ENCODE assay signal across 8 cellular contexts in the genomic region with DNA sequence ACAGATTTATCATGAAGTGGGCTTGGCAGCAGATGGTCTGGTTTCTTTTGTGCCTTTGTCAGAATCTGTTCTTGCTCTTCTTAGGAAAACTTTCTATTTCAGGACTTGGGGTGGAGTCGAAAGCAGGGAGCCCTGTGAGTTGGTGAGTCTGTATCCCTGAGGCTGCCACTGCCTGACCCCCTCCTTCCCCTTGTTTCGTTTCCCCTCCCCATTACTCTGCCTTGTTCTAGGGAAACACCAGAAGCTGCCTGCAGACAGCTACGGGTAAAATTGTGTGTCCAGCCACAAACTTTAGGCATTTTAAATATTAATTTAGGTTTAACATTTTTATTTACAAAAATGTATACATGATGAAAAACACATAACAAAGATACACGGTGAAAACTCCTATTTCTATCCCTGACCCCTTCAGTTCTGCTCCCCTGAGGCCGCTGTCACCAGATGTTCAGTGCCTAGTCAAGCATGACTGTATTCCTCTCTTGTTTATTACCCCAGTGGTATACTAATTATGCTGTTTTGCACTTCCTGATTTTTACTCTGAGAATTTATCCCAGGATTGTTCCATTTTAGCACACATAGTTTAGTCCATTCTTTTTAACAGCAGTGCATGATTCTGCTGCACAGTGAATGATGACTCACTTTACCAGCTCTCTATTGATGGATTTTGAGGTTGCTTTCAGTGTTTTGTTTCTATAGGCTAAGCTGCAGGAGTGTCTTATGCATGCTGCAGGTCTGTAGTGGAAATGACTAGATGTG. TPM values are rescaled to one million over a fixed set of nuclear protein-coding genes. Genes with fewer than 3 reads are reported as not detected.
A peak's percentile ranks its signal among the peaks of the same experiment; 100 is the strongest.
DNase-seq lines count a peak whose midpoint lies in the region; ATAC-seq, FAIRE-seq and TF ChIP-seq lines count a peak whose summit lies in the region.

No MANE protein-coding gene starts in this region.

- intact Hi-C loops in PC-9 (cut with micrococcal nuclease; ENCODE audit: unreplicated experiment): loop anchor here (10.0 kb wide), 1 partner anchor 258 kb away; the partner anchor contains the start of gene ANXA11
- intact Hi-C loops in endothelial cell of umbilical vein (cut with micrococcal nuclease): loop anchor here (1.0 kb wide), 1 partner anchor 9 kb away; the partner anchor contains the start of gene TSPAN14
- intact Hi-C loops in sciatic nerve (cut with DNase I): loop anchor here (5.0 kb wide), 1 partner anchor 34 kb away; no protein-coding TSS in a partner anchor

- no peaks in the 10 kb centered on the region for H3K9me2 ChIP-seq in PC-9 (ENCODE audit: insufficient read depth)

- peak; percentile 87 for FAIRE-seq in endothelial cell of umbilical vein (lab: Jason Lieb, UNC)

- H4K20me1 ChIP-seq in PC-9 (ENCODE audit: insufficient read depth) (peaks cover 48% of the 10 kb centered on the region), endothelial cell of umbilical vein (replicated peaks; ENCODE audit: control insufficient read depth, extremely low read depth, insufficient read depth, low read length) (peaks cover 6% of the 10 kb centered on the region)

- H3K27me3 ChIP-seq in PC-9 (ENCODE audit: insufficient read depth, low read depth) (no peaks in the 10 kb centered on the region), endothelial cell of umbilical vein (ENCODE audit: control insufficient read depth in 2 of 2, insufficient read depth in 2 of 2, low read length in 2 of 2) (no peaks in the 10 kb centered on the region)

- no peak overlapping the region for H3K4me3 ChIP-seq in PC-9
- H3K4me3 ChIP-seq in endothelial cell of umbilical vein (replicated peaks in 1 of 3; ENCODE audit: insufficient read depth in 1 of 3, low read depth in 1 of 3, low read length in 3 of 3): no peak overlapping the region

- dilution Hi-C loops in endothelial cell of umbilical vein (cut with MboI; ENCODE audit: extremely low pct_ligation_motif_present, low sequenced_read_pairs): no loop called here

- no peaks in the 10 kb centered on the region for H3K9me1 ChIP-seq in endothelial cell of umbilical vein (replicated peaks; ENCODE audit: control insufficient read depth, extremely low read depth, insufficient read depth, low read length)

- POLR2A ChIA-PET in PC-9 (lab: Charles Lee; ENCODE audit: unreplicated experiment): interaction anchor here (0.9 to 1.2 kb wide), 2 partner anchors 8 to 43 kb away, joined by 3 read pairs; no protein-coding TSS in a partner anchor
- POLR2A ChIA-PET in endothelial cell of umbilical vein (lab: Charles Lee): interaction anchor here (0.6 to 1.6 kb wide), 3 partner anchors 10 to 37 kb away, joined by 3 to 5 read pairs (median 3); no protein-coding TSS in a partner anchor

- DNase-seq in EL: peak; percentile 70
- no peak for DNase-seq in PC-9
- DNase-seq in endothelial cell of umbilical vein (ENCODE audit: low read depth, low spot score): peak; percentile 68
- peak; percentile 38 for DNase-seq in sciatic nerve (ENCODE audit: low spot score)
- no peak for DNase-seq in NK-92 treated with Interleukin-12 subunit alpha and Interleukin-12 subunit beta, amount 100 ng/mL, for 24 hours (lab: John Stamatoyannopoulos, UW)
- no peak for DNase-seq in stimulated activated CD4-positive, alpha-beta T cell treated with anti-CD3 and anti-CD28 coated beads, Interleukin-4, amount 100 ng/mL, for 4 hours
- no peak for DNase-seq in GM19240 (ENCODE audit: insufficient read length, low spot score)

- TF ChIP-seq CTCF in PC-9 (conservative IDR thresholded peaks at IDR 0.05): no peak
- TF ChIP-seq CTCF in endothelial cell of umbilical vein (IDR thresholded peaks at IDR 0.05; ENCODE audit: extremely low read depth in 1 of 2, insufficient read depth in 1 of 2, low read depth in 1 of 2, low read length in 2 of 2): no peak

- no peak overlapping the region for H2AFZ ChIP-seq in PC-9
- no peak overlapping the region for H2AFZ ChIP-seq in endothelial cell of umbilical vein (ENCODE audit: low read depth, low read length)

- ATAC-seq in GM21619 (IDR thresholded peaks at IDR 0.05; ENCODE audit: unreplicated experiment): peak; percentile 19
- no peak for ATAC-seq in sciatic nerve

- H3F3A ChIP-seq in PC-9 (ENCODE audit: insufficient read depth, low read depth): peaks cover 59% of the 10 kb centered on the region

- TF ChIP-seq POLR2A in endothelial cell of umbilical vein (IDR thresholded peaks at IDR 0.05; ENCODE audit: low read depth, low read length): no peak

- peak overlapping the region; percentile 40 for H3K9ac ChIP-seq in endothelial cell of umbilical vein (replicated peaks; ENCODE audit: extremely low read depth, insufficient read depth, low read length)

- H3K4me2 ChIP-seq in PC-9: peak overlapping the region; percentile 95
- H3K4me2 ChIP-seq in endothelial cell of umbilical vein (ENCODE audit: insufficient read depth, low read length): peak overlapping the region; percentile 71

- peaks cover 98% of the 10 kb centered on the region for H3K4me1 ChIP-seq in PC-9 (replicated peaks; ENCODE audit: insufficient read depth)
- H3K4me1 ChIP-seq in endothelial cell of umbilical vein (ENCODE audit: control insufficient read depth, extremely low read depth, insufficient read depth, low read length): peaks cover 97% of the 10 kb centered on the region

- peak overlapping the region; percentile 31; the same call in 1 of the 2 replicates for H3K27ac ChIP-seq in PC-9
- peak overlapping the region; percentile 79 for H3K27ac ChIP-seq in endothelial cell of umbilical vein (ENCODE audit: insufficient read depth, low read depth, low read length)

- CTCF ChIA-PET in PC-9 (lab: Charles Lee) (interaction anchor here (0.6 to 1.4 kb wide), 4 partner anchors 33 to 42 kb away, joined by 3 to 4 read pairs (median 4); no protein-coding TSS in a partner anchor), endothelial cell of umbilical vein (lab: Charles Lee) (interaction anchor here (0.6 to 37.4 kb wide), 4 partner anchors 9 to 43 kb away, joined by 3 to 1118 read pairs (median 14); no protein-coding TSS in a partner anchor)

- BruUV-seq in PC-9 (replicated peaks; lab: Mats Ljungman, UMichigan): no TSS peak
- BruUV-seq in endothelial cell of umbilical vein (replicated peaks; lab: Mats Ljungman, UMichigan): no TSS peak

- peaks cover 20% of the 10 kb centered on the region for H3K36me3 ChIP-seq in PC-9 (ENCODE audit: low read depth)
- H3K36me3 ChIP-seq in endothelial cell of umbilical vein (ENCODE audit: control insufficient read depth in 2 of 2, extremely low read depth in 1 of 2, insufficient read depth in 2 of 2, low read length in 2 of 2): peaks cover 3 to 4% of the 10 kb centered on the region in 2 experiments

- no peaks in the 10 kb centered on the region for H3K9me3 ChIP-seq in PC-9 (ENCODE audit: insufficient read depth, low read depth)
- H3K9me3 ChIP-seq in endothelial cell of umbilical vein (replicated peaks; ENCODE audit: control insufficient read depth, insufficient read depth, low read length): no peaks in the 10 kb centered on the region

- H3K79me2 ChIP-seq in PC-9 (ENCODE audit: low read depth) (peaks cover 98% of the 10 kb centered on the region), endothelial cell of umbilical vein (ENCODE audit: control insufficient read depth, insufficient read depth, low read length) (peaks cover 99% of the 10 kb centered on the region)

TF ChIP-seq in endothelial cell of umbilical vein, 7 proteins besides CTCF, POLR2A, EP300 and RAD21:
- peak; percentile 80 for TF ChIP-seq JUN (IDR thresholded peaks at IDR 0.05; ENCODE audit: borderline replicate concordance, insufficient read depth, insufficient read length, low read depth)
- TF ChIP-seq FOS (IDR thresholded peaks at IDR 0.05; ENCODE audit: borderline replicate concordance, insufficient read depth, low read length): peak; percentile 86
- no peak for TF ChIP-seq POLR2AphosphoS5 (IDR thresholded peaks at IDR 0.05; ENCODE audit: insufficient read depth, low read depth, low read length)
- no peak for TF ChIP-seq MAX (IDR thresholded peaks at IDR 0.05; ENCODE audit: insufficient read depth, insufficient read length)
- TF ChIP-seq GATA2 (IDR thresholded peaks at IDR 0.05; ENCODE audit: insufficient read depth, insufficient read length, low read depth, low read length): no peak
- no peak for TF ChIP-seq MYC (IDR thresholded peaks at IDR 0.05; ENCODE audit: low read depth, low read length)
TF ChIP-seq in endothelial cell of umbilical vein: peak in this region for 2.

RNA-seq across cellular contexts. Expression of gene TSPAN14, which starts 9.1 kb away (rescaled TPM):
- 114 and 135 TPM in 2 replicates for total RNA-seq in PC-9 (2021)
- 237 and 242 TPM in 2 replicates for total RNA-seq in endothelial cell of umbilical vein
- 210 and 211 TPM in 2 replicates for polyA plus RNA-seq in endothelial cell of umbilical vein
- 175 and 189 TPM in 2 replicates for polyA plus RNA-seq in endothelial cell of umbilical vein (2011; cell fraction: cytosol; rRNA removed)
- polyA plus RNA-seq in endothelial cell of umbilical vein (2011; cell fraction: nucleus; rRNA removed): 188 and 193 TPM in 2 replicates
- polyA plus RNA-seq in endothelial cell of umbilical vein (2012): 199 and 207 TPM in 2 replicates
- 175 and 203 TPM in 2 replicates for polyA minus RNA-seq in endothelial cell of umbilical vein
- polyA minus RNA-seq in endothelial cell of umbilical vein (2011; cell fraction: cytosol; rRNA and poly(A)+ RNA removed): 8.0 TPM
- polyA minus RNA-seq in endothelial cell of umbilical vein (2011; cell fraction: nucleus; rRNA and poly(A)+ RNA removed): 82.2 and 84.2 TPM in 2 replicates
- 103 TPM for total RNA-seq in sciatic nerve

RNA-seq across cellular contexts. Expression of gene PRXL2A, which starts 54.8 kb away (rescaled TPM):
- total RNA-seq in PC-9 (2021): 88.7 and 105 TPM in 2 replicates
- total RNA-seq in endothelial cell of umbilical vein: 290 and 321 TPM in 2 replicates
- 68.1 and 113 TPM in 2 replicates for polyA plus RNA-seq in endothelial cell of umbilical vein
- polyA plus RNA-seq in endothelial cell of umbilical vein (2011; cell fraction: cytosol; rRNA removed): 215 and 226 TPM in 2 replicates
- polyA plus RNA-seq in endothelial cell of umbilical vein (2011; cell fraction: nucleus; rRNA removed): 92.3 and 112 TPM in 2 replicates
- polyA plus RNA-seq in endothelial cell of umbilical vein (2012): 256 and 281 TPM in 2 replicates
- 99.3 and 99.6 TPM in 2 replicates for polyA minus RNA-seq in endothelial cell of umbilical vein
- polyA minus RNA-seq in endothelial cell of umbilical vein (2011; cell fraction: cytosol; rRNA and poly(A)+ RNA removed): 8.0 TPM
- 28.6 and 41.4 TPM in 2 replicates for polyA minus RNA-seq in endothelial cell of umbilical vein (2011; cell fraction: nucleus; rRNA and poly(A)+ RNA removed)
- 117 TPM for total RNA-seq in sciatic nerve

Comparison
In these comparisons a context has a peak if more than half of its experiments do, and no peak if none do; other contexts are left out.
1. DNase-seq: peak in EL (single experiment), endothelial cell of umbilical vein (single experiment) and sciatic nerve (single experiment); none in PC-9 (0 of 2), NK-92 treated with Interleukin-12 subunit alpha and Interleukin-12 subunit beta, amount 100 ng/mL, for 24 hours (single experiment), stimulated activated CD4-positive, alpha-beta T cell treated with anti-CD3 and anti-CD28 coated beads, Interleukin-4, amount 100 ng/mL, for 4 hours (0 of 2) and GM19240 (single experiment).